10 cellular contexts compared by ENCODE assay signal in the genomic region with DNA sequence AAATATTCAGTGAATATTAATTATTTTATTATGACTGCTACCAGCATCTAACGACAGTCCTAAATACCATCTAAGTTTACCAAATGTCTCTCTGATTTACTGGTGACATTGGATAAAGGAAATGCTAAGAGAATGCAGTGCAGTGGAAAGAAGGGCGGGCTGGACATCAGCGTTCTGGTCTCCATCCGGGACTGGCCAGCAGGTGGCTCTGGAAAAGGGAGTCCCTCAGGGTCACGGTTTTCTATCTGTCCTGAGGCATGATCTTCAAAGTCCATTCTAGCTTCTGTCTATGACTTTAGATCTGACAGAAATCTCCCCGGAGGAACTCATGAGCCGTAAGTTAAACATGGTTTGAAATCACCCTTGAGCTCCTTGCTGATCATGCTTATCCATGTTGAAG. TPM values are rescaled to one million over a fixed set of nuclear protein-coding genes. Genes with fewer than 3 reads are reported as not detected.
DNase-seq lines count a peak whose midpoint lies in the region; ATAC-seq and TF ChIP-seq lines count a peak whose summit lies in the region.
"Had no signal": no experiment of that assay in that cellular context is flagged by ENCODE, and none has a peak within 500 bp of the region (broad histone marks: within the 10 kb centered on the region; RNA-seq: fewer than 3 reads in every experiment).

No MANE protein-coding gene starts in this region.

- no peaks in the 10 kb centered on the region for H3K4me1 ChIP-seq in lower lobe of right lung

- no peak overlapping the region for H3K27ac ChIP-seq in lower lobe of right lung
- H3K27ac ChIP-seq: KMS-11 had no signal

- H3K36me3 ChIP-seq in lower lobe of right lung: no peaks in the 10 kb centered on the region

- H3K9me3 ChIP-seq in lower lobe of right lung: no peaks in the 10 kb centered on the region

- no peak for TF ChIP-seq EP300 in Ishikawa (IDR thresholded peaks at IDR 0.05; ENCODE audit: borderline replicate concordance)

- ATAC-seq in lower lobe of right lung: no peak
- no peak for ATAC-seq in GM18858 (IDR thresholded peaks at IDR 0.05; ENCODE audit: unreplicated experiment)
- no peak for ATAC-seq in HG03469 (IDR thresholded peaks at IDR 0.05; ENCODE audit: unreplicated experiment)

- TF ChIP-seq RAD21 in Ishikawa (IDR thresholded peaks at IDR 0.05; ENCODE audit: low read depth): peak; percentile 45

- H3K4me3 ChIP-seq in lower lobe of right lung: no peak overlapping the region

- intact Hi-C loops in lower lobe of right lung (cut with DNase I): no loop called here

- no peaks in the 10 kb centered on the region for H3K27me3 ChIP-seq in lower lobe of right lung (ENCODE audit: low read depth)

- DNase-seq in AG08395 (ENCODE audit: low spot score): peak; percentile 53
- peak; percentile 25 to 54 for DNase-seq in dermis microvascular lymphatic vessel endothelial cell (ENCODE audit: low read depth in 2 of 2)
- no peak for DNase-seq in lower lobe of right lung
- DNase-seq in NCI-H187 (lab: John Stamatoyannopoulos, UW): no peak
- DNase-seq in UCSD-AML1 (lab: John Stamatoyannopoulos, UW; ENCODE audit: unreplicated experiment): no peak
- DNase-seq: activated naive CD4-positive, alpha-beta T cell treated with anti-CD3 and anti-CD28 coated beads, Interleukin-2, amount 10 ng/mL, durations not matched to agents 7 days and 5 days had no signal

- peak; percentile 51 for TF ChIP-seq CTCF in lower lobe of right lung (IDR thresholded peaks at IDR 0.05)

TF ChIP-seq in Ishikawa, 13 proteins besides CTCF, POLR2A, EP300 and RAD21:
- TF ChIP-seq NFIC (IDR thresholded peaks at IDR 0.05) (no peak), TCF12 (IDR thresholded peaks at IDR 0.05; ENCODE audit: low read depth) (no peak), CEBPB (IDR thresholded peaks at IDR 0.05) (no peak), YY1 (IDR thresholded peaks at IDR 0.05; ENCODE audit: low read depth) (no peak), TAF1 (IDR thresholded peaks at IDR 0.05; ENCODE audit: low read depth) (no peak), ZBTB7A (IDR thresholded peaks at IDR 0.05; ENCODE audit: low read depth) (no peak), CREB1 (IDR thresholded peaks at IDR 0.05; ENCODE audit: low read depth) (no peak), EGR1 (IDR thresholded peaks at IDR 0.05) (no peak), TEAD4 (IDR thresholded peaks at IDR 0.05) (no peak)
- TF ChIP-seq, protein P1, sequence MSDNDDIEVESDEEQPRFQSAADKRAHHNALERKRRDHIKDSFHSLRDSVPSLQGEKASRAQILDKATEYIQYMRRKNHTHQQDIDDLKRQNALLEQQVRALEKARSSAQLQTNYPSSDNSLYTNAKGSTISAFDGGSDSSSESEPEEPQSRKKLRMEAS (IDR thresholded peaks at IDR 0.05): no peak
- TF ChIP-seq, protein P2, sequence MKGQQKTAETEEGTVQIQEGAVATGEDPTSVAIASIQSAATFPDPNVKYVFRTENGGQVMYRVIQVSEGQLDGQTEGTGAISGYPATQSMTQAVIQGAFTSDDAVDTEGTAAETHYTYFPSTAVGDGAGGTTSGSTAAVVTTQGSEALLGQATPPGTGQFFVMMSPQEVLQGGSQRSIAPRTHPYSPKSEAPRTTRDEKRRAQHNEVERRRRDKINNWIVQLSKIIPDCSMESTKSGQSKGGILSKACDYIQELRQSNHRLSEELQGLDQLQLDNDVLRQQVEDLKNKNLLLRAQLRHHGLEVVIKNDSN (IDR thresholded peaks at IDR 0.05): no peak
TF ChIP-seq in Ishikawa: peak in this region for 0.

RNA-seq across cellular contexts. Expression of a gene that starts 3.3 kb away (rescaled TPM):
- total RNA-seq in dermis microvascular lymphatic vessel endothelial cell: 10.0 and 13.9 TPM in 2 replicates
- total RNA-seq in lower lobe of right lung: 32.6 TPM

Comparison
In these comparisons a context has a peak if more than half of its experiments do, and no peak if none do; other contexts are left out.
1. DNase-seq: peak in AG08395 (single experiment) and dermis microvascular lymphatic vessel endothelial cell (2 of 2); none in lower lobe of right lung (single experiment), NCI-H187 (0 of 2) and UCSD-AML1 (single experiment).